In genomic region chrX:129760981-129761380, GRCh38 we compare ENCODE assay signal across 26 cellular contexts. TPM values are rescaled to one million over a fixed set of nuclear protein-coding genes. Genes with fewer than 3 reads are reported as not detected.
"Had no signal": no experiment of that assay in that cellular context is flagged by ENCODE, and none has a peak within 500 bp of the region (broad histone marks: within the 10 kb centered on the region; RNA-seq: fewer than 3 reads in every experiment).

No MANE protein-coding gene starts in this region.

- H3K27ac Mint-ChIP-seq: endodermal cell, WTC11 had no signal

- FAIRE-seq: pancreas, small intestine, TTC549 had no signal

- H3K4me1 ChIP-seq: pancreas, right lobe of liver, testis had no signal

- H3K36me3 ChIP-seq: cardiac muscle cell, pancreas, right lobe of liver, upper lobe of left lung had no signal

- H3K4me3 Mint-ChIP-seq: activated naive CD8-positive, alpha-beta T cell treated with anti-CD3 and anti-CD28 coated beads, Interleukin-2, amount 10 ng/mL, durations not matched to agents 7 days and 5 days; activated T-helper 1 cell treated with anti-CD3 and anti-CD28 coated beads, Interleukin-12 subunit alpha, Interleukin-12 subunit beta, Interleukin-2, Interleukin-4 antibody, amounts not matched to agents 30 ng/mL and 10 ng/mL and 1 ng/mL, durations not matched to agents 14 hours and 24 hours and 36 hours; endodermal cell; stimulated activated memory B cell treated with anti-CD40 and anti-IgM and Interleukin-4, amounts not matched to agents 10 μg/mL and 1 μg/mL and 100 μg/mL, for 72 hours; T-helper 2 cell treated with Interferon-gamma antibody and Interleukin-4, amounts not matched to agents 5 μg/mL and 100 μg/mL, for 36 hours; WTC11 had no signal

- H3K4me1 Mint-ChIP-seq: endodermal cell had no signal

- H3K36me3 Mint-ChIP-seq: activated naive CD8-positive, alpha-beta T cell treated with anti-CD3 and anti-CD28 coated beads, Interleukin-2, amount 10 ng/mL, durations not matched to agents 7 days and 5 days; naive B cell; stimulated activated memory B cell treated with anti-CD40 and anti-IgM and Interleukin-4, amounts not matched to agents 10 μg/mL and 1 μg/mL and 100 μg/mL, for 72 hours; WTC11 had no signal

- DNase-seq: activated CD4-positive, alpha-beta T cell treated with anti-CD3 and anti-CD28 coated beads for 48 hours; activated CD8-positive, alpha-beta memory T cell treated with anti-CD3 and anti-CD28 coated beads for 24 hours; activated CD8-positive, alpha-beta memory T cell treated with anti-CD3 and anti-CD28 coated beads, Interleukin-2, amount 50 U/mL, for 48 hours; activated naive CD4-positive, alpha-beta T cell treated with Interleukin-2 at 50 U/mL for 16 hours; activated naive CD8-positive, alpha-beta T cell treated with anti-CD3 and anti-CD28 coated beads, Interleukin-2, amount 10 ng/mL, durations not matched to agents 7 days and 5 days; amygdala; endodermal cell; foreskin fibroblast; left cardiac atrium; mesenchymal stem cell; naive B cell; pancreas; small intestine; stimulated activated CD4-positive, alpha-beta T cell treated with anti-CD3 and anti-CD28 coated beads, Interleukin-4, amount 100 ng/mL, for 1 hour; testis; upper lobe of left lung had no signal

- H3K9me3 ChIP-seq: mucosa of descending colon, pancreas, right lobe of liver, testis, upper lobe of left lung had no signal

- H3K9me3 Mint-ChIP-seq: activated naive CD8-positive, alpha-beta T cell treated with anti-CD3 and anti-CD28 coated beads, Interleukin-2, amount 10 ng/mL, durations not matched to agents 7 days and 5 days; activated T-helper 1 cell treated with anti-CD3 and anti-CD28 coated beads, Interleukin-12 subunit alpha, Interleukin-12 subunit beta, Interleukin-2, Interleukin-4 antibody, amounts not matched to agents 30 ng/mL and 10 ng/mL and 1 ng/mL, durations not matched to agents 14 hours and 24 hours and 36 hours; stimulated activated memory B cell treated with anti-CD40 and anti-IgM and Interleukin-4, amounts not matched to agents 10 μg/mL and 1 μg/mL and 100 μg/mL, for 72 hours; T-helper 2 cell treated with Interferon-gamma antibody and Interleukin-4, amounts not matched to agents 5 μg/mL and 100 μg/mL, for 36 hours; WTC11 had no signal

- H3K27me3 ChIP-seq: cardiac muscle cell, right lobe of liver, testis, upper lobe of left lung had no signal

- H3K27ac ChIP-seq: cardiac muscle cell, epithelial cell of prostate, pancreas, right lobe of liver, testis had no signal

- H3K27me3 Mint-ChIP-seq: naive B cell; stimulated activated memory B cell treated with anti-CD40 and anti-IgM and Interleukin-4, amounts not matched to agents 10 μg/mL and 1 μg/mL and 100 μg/mL, for 72 hours had no signal

- ATAC-seq: stimulated activated memory B cell treated with anti-CD40 and anti-IgM and Interleukin-4, amounts not matched to agents 10 μg/mL and 1 μg/mL and 100 μg/mL, for 72 hours; WTC11 had no signal

- H3K4me3 ChIP-seq: cardiac muscle cell, mucosa of descending colon, pancreas, right lobe of liver, testis, upper lobe of left lung had no signal

RNA-seq across cellular contexts. Expression of gene SASH3, which starts 18.8 kb away (rescaled TPM):
- total RNA-seq: cardiac muscle cell, endodermal cell, glomerular endothelial cell had no signal

RNA-seq across cellular contexts. Expression of gene XPNPEP2, which starts 22.2 kb away (rescaled TPM):
- total RNA-seq: cardiac muscle cell, glomerular endothelial cell had no signal
- polyA plus RNA-seq: cardiac muscle cell had no signal
